Comparison of ENCODE assay signal across 1 cellular context in genomic region chr12:120467439-120467838, GRCh38.
TF ChIP-seq lines count a peak whose summit lies in the region.

No MANE protein-coding gene starts in this region.

TF ChIP-seq in GM23338, 12 proteins besides CTCF, POLR2A, EP300 and RAD21:
- TF ChIP-seq ETS1 (IDR thresholded peaks at IDR 0.05) (no peak), CREB1 (CRISPR knock-in tag; IDR thresholded peaks at IDR 0.05; ENCODE audit: low read depth) (no peak), ZNF331 (CRISPR knock-in tag; IDR thresholded peaks at IDR 0.05; ENCODE audit: low read depth) (no peak), EZH2 (IDR thresholded peaks at IDR 0.05; ENCODE audit: low read depth, unreplicated experiment) (no peak), EZH2phosphoT487 (IDR thresholded peaks at IDR 0.05; ENCODE audit: unreplicated experiment) (no peak), STAT1 (IDR thresholded peaks at IDR 0.05; ENCODE audit: unreplicated experiment) (no peak), ZNF462 (CRISPR knock-in tag; IDR thresholded peaks at IDR 0.05) (no peak), NANOG (IDR thresholded peaks at IDR 0.05; ENCODE audit: borderline replicate concordance) (no peak), JUNB (IDR thresholded peaks at IDR 0.05; ENCODE audit: unreplicated experiment) (no peak), REST (IDR thresholded peaks at IDR 0.05; ENCODE audit: unreplicated experiment) (no peak), POLR2AphosphoS5 (IDR thresholded peaks at IDR 0.05; ENCODE audit: low read depth) (no peak), ZNF114 (CRISPR knock-in tag; IDR thresholded peaks at IDR 0.05) (no peak)
